Comparison of ENCODE assay signal across 18 cellular contexts in genomic region chr5:175798626-175799025, GRCh38.
"Had no signal": no experiment of that assay in that cellular context is flagged by ENCODE, and none has a peak within 500 bp of the region (broad histone marks: within the 10 kb centered on the region; RNA-seq: fewer than 3 reads in every experiment).

No MANE protein-coding gene starts in this region.

- H3K36me3 ChIP-seq: esophagus squamous epithelium, gastroesophageal sphincter, right lobe of liver, tibial artery, upper lobe of left lung, uterus had no signal

- H3K9me3 Mint-ChIP-seq: effector memory CD8-positive, alpha-beta T cell had no signal

- H3K36me3 Mint-ChIP-seq: stimulated activated effector memory CD8-positive, alpha-beta T cell treated with anti-CD3 and anti-CD28 coated beads, Interleukin-12 subunit alpha, Interleukin-12 subunit beta, amount 100 ng/mL, for 72 hours had no signal

- DNase-seq: effector memory CD8-positive, alpha-beta T cell; esophagus squamous epithelium; foreskin fibroblast; mesendoderm; mucosa of descending colon; naive thymus-derived CD8-positive, alpha-beta T cell; right lobe of liver; stimulated activated CD4-positive, alpha-beta T cell treated with anti-CD3 and anti-CD28 coated beads, Interleukin-4, amount 100 ng/mL, for 1 hour; stimulated activated CD8-positive, alpha-beta memory T cell treated with anti-CD3 and anti-CD28 coated beads, Interleukin-4, amount 100 ng/mL, for 48 hours; tibial artery; upper lobe of left lung; uterus had no signal

- H3K79me2 ChIP-seq: hepatocyte had no signal

- H3K9me3 ChIP-seq: esophagus squamous epithelium, gastroesophageal sphincter, mucosa of descending colon, right lobe of liver, tibial artery, upper lobe of left lung, uterus had no signal

- H3K27ac Mint-ChIP-seq: effector memory CD8-positive, alpha-beta T cell; naive thymus-derived CD8-positive, alpha-beta T cell; progenitor cell of endocrine pancreas; stimulated activated effector memory CD8-positive, alpha-beta T cell treated with anti-CD3 and anti-CD28 coated beads, Interleukin-12 subunit alpha, Interleukin-12 subunit beta, amount 100 ng/mL, for 72 hours; stimulated activated naive CD8-positive, alpha-beta T cell treated with anti-CD3 and anti-CD28 coated beads, Interleukin-15, Interleukin-2, amounts not matched to agents 100 ng/mL and 50 ng/mL, for 24 hours had no signal

- H3K4me3 Mint-ChIP-seq: central memory CD8-positive, alpha-beta T cell; effector memory CD8-positive, alpha-beta T cell; stimulated activated effector memory CD8-positive, alpha-beta T cell treated with anti-CD3 and anti-CD28 coated beads, Interleukin-12 subunit alpha, Interleukin-12 subunit beta, amount 100 ng/mL, for 72 hours; stimulated activated naive CD8-positive, alpha-beta T cell treated with anti-CD3 and anti-CD28 coated beads, Interleukin-15, Interleukin-2, amounts not matched to agents 100 ng/mL and 50 ng/mL, for 24 hours had no signal

- ATAC-seq: effector memory CD8-positive, alpha-beta T cell; gastroesophageal sphincter; mucosa of descending colon; naive thymus-derived CD8-positive, alpha-beta T cell; right lobe of liver; stimulated activated effector memory CD8-positive, alpha-beta T cell treated with anti-CD3 and anti-CD28 coated beads, Interleukin-12 subunit alpha, Interleukin-12 subunit beta, amount 100 ng/mL, for 72 hours had no signal

- H2AFZ ChIP-seq: hepatocyte had no signal

- H3K4me3 ChIP-seq: esophagus squamous epithelium, gastroesophageal sphincter, hepatocyte, mucosa of descending colon, right lobe of liver, tibial artery, upper lobe of left lung, uterus had no signal

- H3K27ac ChIP-seq: esophagus squamous epithelium, gastroesophageal sphincter, hepatocyte, right lobe of liver, tibial artery, upper lobe of left lung, uterus had no signal

- H3K4me1 Mint-ChIP-seq: central memory CD8-positive, alpha-beta T cell had no signal
